Comparison of ENCODE assay signal across 8 cellular contexts in genomic region chr10:89029785-89030437, GRCh38. TPM values are rescaled to one million over a fixed set of nuclear protein-coding genes. Genes with fewer than 3 reads are reported as not detected.
DNase-seq lines count a peak whose midpoint lies in the region; ATAC-seq and TF ChIP-seq lines count a peak whose summit lies in the region.

No MANE protein-coding gene starts in this region.

- CTCF ChIA-PET in PC-9 (lab: Charles Lee), result interaction anchor here (0.6 to 1.1 kb wide), 3 partner anchors 35 to 195 kb away, joined by 3 read pairs; no protein-coding TSS in a partner anchor

- H3K36me3 Mint-ChIP-seq in neural crest cell (ENCODE audit: low read depth), result no peaks in the 10 kb centered on the region

- peak; percentile 79 for TF ChIP-seq CTCF in PC-9 (conservative IDR thresholded peaks at IDR 0.05)
- peak; percentile 85 for TF ChIP-seq CTCF in fibroblast of pulmonary artery (IDR thresholded peaks at IDR 0.05; ENCODE audit: low read length, missing control alignments)
- TF ChIP-seq CTCF in neural crest cell (conservative IDR thresholded peaks at IDR 0.05), result peak; percentile 96

- H3K27me3 ChIP-seq in PC-9 (ENCODE audit: insufficient read depth, low read depth), result no peaks in the 10 kb centered on the region

- no peaks in the 10 kb centered on the region for H3K36me3 ChIP-seq in PC-9 (ENCODE audit: low read depth)

- H3K9me3 Mint-ChIP-seq in neural crest cell, result no peaks in the 10 kb centered on the region

- intact Hi-C loops in PC-9 (cut with micrococcal nuclease; ENCODE audit: unreplicated experiment), result loop anchor here (1.0 to 10.0 kb wide), 4 partner anchors 38 to 385 kb away; partner anchors contain the start of genes FAS and IFIT5

- peaks cover 21% of the 10 kb centered on the region; the same call in 1 of the 2 replicates for H3F3A ChIP-seq in PC-9 (ENCODE audit: insufficient read depth, low read depth)

- peak; percentile 70 for DNase-seq in Caki2 (ENCODE audit: low read depth)
- peak; percentile 18 for DNase-seq in HuH-7 (ENCODE audit: low spot score)
- peak in 1 of 2 experiments; percentile 42 for DNase-seq in PC-9
- peak; percentile 74 to 76 for DNase-seq in activated T-cell treated with anti-CD3 and anti-CD28 coated beads, Interleukin-2, amount 50 U/mL, for 48 hours
- peak; percentile 92 for DNase-seq in fibroblast of pulmonary artery (ENCODE audit: low read depth)
- DNase-seq in neural crest cell (ENCODE audit: low read depth, low spot score), result peak; percentile 67
- DNase-seq in stimulated activated naive CD4-positive, alpha-beta T cell treated with Interleukin-2 at 50 U/mL for 16 hours (lab: John Stamatoyannopoulos, UW), result peak; percentile 63

- no peak overlapping the region for H2AFZ ChIP-seq in PC-9

- H3K4me1 ChIP-seq in PC-9 (replicated peaks; ENCODE audit: insufficient read depth), result peaks cover 40% of the 10 kb centered on the region

- H3K4me3 ChIP-seq in PC-9 (no peak overlapping the region), fibroblast of pulmonary artery (replicated peaks; ENCODE audit: low read depth, low read length) (no peak overlapping the region)

- no peaks in the 10 kb centered on the region for H3K9me3 ChIP-seq in PC-9 (ENCODE audit: insufficient read depth, low read depth)

- peaks cover 2% of the 10 kb centered on the region for H3K27me3 Mint-ChIP-seq in neural crest cell (ENCODE audit: low read depth)

- no peaks in the 10 kb centered on the region for H4K20me1 ChIP-seq in PC-9 (ENCODE audit: insufficient read depth)

- in situ Hi-C loops in Caki2 (cut with HindIII; ENCODE audit: low pct_unique_long_range_greater_than_20kb, low sequenced_read_pairs), result no loop called here

- H3K79me2 ChIP-seq in PC-9 (ENCODE audit: low read depth), result no peaks in the 10 kb centered on the region

- H3K27ac Mint-ChIP-seq in neural crest cell (ENCODE audit: unreplicated experiment), result no peak overlapping the region

- H3K4me2 ChIP-seq in PC-9, result 0 out of 2 replicates have a peak overlapping the region, but pooled peaks have one; percentile 36

- no peaks in the 10 kb centered on the region for H3K9me2 ChIP-seq in PC-9 (ENCODE audit: insufficient read depth)

- POLR2A ChIA-PET in PC-9 (lab: Charles Lee; ENCODE audit: unreplicated experiment), result interaction anchor here (0.5 kb wide), 1 partner anchor 1621 kb away, joined by 3 read pairs; no protein-coding TSS in a partner anchor

- H3K4me3 Mint-ChIP-seq in neural crest cell, result no peak overlapping the region

- H3K27ac ChIP-seq in PC-9, result no peak overlapping the region

- BruUV-seq in PC-9 (replicated peaks; lab: Mats Ljungman, UMichigan), result no TSS peak

- no peak for ATAC-seq in HG02588 (IDR thresholded peaks at IDR 0.05; ENCODE audit: unreplicated experiment)

- H3K4me1 Mint-ChIP-seq in neural crest cell, result peaks cover 10% of the 10 kb centered on the region

RNA-seq across cellular contexts. Expression of gene FAS, which starts 39.3 kb away (rescaled TPM):
- 47.8 and 63.4 TPM in 2 replicates for total RNA-seq in Caki2 (2014; rRNA removed; shearing (Covaris generic); ENCODE audit: low replicate concordance)
- total RNA-seq in PC-9 (2021) (7.6 and 8.5 TPM in 2 replicates), neural crest cell (2.2 and 2.3 TPM in 2 replicates)
